Comparison of ENCODE assay signal across 1 cellular context in the genomic region with DNA sequence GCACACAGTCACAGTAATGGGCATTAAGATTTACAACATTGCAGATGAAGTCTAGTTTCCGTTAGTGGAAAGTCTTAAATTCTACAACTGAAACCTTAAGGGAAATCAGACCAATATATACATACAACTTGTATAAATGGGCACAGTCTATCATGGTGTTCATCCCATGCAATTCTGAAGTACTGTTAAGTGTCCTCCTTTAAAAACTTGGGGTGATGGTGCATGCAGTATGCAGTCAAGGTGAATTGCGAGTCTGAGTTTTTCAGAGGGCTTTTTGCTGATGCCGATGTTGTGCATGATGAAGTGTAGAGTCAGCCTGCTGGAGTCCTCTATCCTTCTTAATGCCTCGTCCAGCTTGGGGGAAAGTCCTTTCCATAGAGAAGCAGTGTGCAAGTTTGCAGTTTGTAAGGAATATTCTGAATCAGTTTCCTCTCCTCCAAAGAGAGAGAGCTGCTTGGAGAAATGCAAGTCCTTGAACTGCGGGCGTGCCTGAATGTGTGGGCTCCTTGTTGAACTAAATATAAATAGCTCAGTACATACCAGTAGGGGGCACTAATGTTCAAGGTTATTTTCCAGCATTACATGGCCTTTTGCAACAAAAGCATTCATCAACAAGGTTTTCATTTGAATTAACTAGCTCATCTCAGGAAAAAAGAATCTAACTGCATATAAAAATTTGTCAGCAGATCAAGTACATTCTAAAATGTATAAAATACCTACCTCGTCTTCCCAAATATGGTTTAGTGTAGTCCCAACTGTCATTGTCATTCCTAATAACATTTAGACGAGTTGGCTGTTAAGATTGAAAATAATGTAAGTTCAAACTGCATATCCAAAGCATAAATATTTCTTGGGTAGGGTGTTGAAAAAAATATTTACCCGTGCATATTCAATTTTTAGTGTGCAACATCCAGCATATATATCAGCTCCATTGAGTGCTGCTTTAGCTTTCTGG.
TF ChIP-seq lines count a peak whose summit lies in the region.

No MANE protein-coding gene starts in this region.

TF ChIP-seq in GM23338, 12 proteins besides CTCF, POLR2A, EP300 and RAD21 (continued from another document):
- TF ChIP-seq, protein P1, sequence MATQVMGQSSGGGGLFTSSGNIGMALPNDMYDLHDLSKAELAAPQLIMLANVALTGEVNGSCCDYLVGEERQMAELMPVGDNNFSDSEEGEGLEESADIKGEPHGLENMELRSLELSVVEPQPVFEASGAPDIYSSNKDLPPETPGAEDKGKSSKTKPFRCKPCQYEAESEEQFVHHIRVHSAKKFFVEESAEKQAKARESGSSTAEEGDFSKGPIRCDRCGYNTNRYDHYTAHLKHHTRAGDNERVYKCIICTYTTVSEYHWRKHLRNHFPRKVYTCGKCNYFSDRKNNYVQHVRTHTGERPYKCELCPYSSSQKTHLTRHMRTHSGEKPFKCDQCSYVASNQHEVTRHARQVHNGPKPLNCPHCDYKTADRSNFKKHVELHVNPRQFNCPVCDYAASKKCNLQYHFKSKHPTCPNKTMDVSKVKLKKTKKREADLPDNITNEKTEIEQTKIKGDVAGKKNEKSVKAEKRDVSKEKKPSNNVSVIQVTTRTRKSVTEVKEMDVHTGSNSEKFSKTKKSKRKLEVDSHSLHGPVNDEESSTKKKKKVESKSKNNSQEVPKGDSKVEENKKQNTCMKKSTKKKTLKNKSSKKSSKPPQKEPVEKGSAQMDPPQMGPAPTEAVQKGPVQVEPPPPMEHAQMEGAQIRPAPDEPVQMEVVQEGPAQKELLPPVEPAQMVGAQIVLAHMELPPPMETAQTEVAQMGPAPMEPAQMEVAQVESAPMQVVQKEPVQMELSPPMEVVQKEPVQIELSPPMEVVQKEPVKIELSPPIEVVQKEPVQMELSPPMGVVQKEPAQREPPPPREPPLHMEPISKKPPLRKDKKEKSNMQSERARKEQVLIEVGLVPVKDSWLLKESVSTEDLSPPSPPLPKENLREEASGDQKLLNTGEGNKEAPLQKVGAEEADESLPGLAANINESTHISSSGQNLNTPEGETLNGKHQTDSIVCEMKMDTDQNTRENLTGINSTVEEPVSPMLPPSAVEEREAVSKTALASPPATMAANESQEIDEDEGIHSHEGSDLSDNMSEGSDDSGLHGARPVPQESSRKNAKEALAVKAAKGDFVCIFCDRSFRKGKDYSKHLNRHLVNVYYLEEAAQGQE (IDR thresholded peaks at IDR 0.05; ENCODE audit: unreplicated experiment) = no peak
- TF ChIP-seq ZNF114 (CRISPR knock-in tag; IDR thresholded peaks at IDR 0.05) = no peak
- TF ChIP-seq NANOG (IDR thresholded peaks at IDR 0.05; ENCODE audit: borderline replicate concordance) = no peak
